In the genomic region with DNA sequence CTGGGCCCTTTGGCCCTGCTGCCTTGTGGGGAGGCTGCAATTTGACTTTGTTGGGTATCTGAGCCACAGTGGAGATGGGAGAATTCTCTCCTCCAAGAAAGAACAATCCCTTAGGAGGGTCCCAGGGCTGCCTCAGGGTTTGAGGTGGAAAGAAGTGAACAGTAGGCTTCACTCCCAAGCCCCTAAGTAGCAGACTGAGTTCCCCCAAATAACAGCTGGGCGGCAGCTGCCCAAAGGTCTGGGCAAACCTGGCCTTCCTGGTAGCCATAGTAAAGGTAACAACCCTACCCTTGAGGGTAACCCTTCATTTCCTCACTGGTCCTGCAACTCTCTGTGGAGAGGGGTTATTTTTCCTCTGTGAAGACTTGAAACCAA, we compare ENCODE assay signal across 1 cellular context.
A peak's percentile ranks its signal among the peaks of the same experiment; 100 is the strongest.
TF ChIP-seq lines count a peak whose summit lies in the region.

No MANE protein-coding gene starts in this region.

TF ChIP-seq in HepG2, 621 proteins besides CTCF, POLR2A, EP300 and RAD21:
- TF ChIP-seq, protein P1, sequence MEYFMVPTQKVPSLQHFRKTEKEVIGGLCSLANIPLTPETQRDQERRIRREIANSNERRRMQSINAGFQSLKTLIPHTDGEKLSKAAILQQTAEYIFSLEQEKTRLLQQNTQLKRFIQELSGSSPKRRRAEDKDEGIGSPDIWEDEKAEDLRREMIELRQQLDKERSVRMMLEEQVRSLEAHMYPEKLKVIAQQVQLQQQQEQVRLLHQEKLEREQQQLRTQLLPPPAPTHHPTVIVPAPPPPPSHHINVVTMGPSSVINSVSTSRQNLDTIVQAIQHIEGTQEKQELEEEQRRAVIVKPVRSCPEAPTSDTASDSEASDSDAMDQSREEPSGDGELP (IDR thresholded peaks at IDR 0.05; ENCODE audit: borderline replicate concordance, low read depth) = peak; percentile 39; the same call in 1 of the 2 replicates
- TF ChIP-seq ADNP (CRISPR knock-in tag; IDR thresholded peaks at IDR 0.05) (no peak), ZFX (CRISPR knock-in tag; IDR thresholded peaks at IDR 0.05; ENCODE audit: low read depth) (0 out of 2 replicates have a peak, but pooled peaks have one; percentile 3)
- TF ChIP-seq, protein P2, sequence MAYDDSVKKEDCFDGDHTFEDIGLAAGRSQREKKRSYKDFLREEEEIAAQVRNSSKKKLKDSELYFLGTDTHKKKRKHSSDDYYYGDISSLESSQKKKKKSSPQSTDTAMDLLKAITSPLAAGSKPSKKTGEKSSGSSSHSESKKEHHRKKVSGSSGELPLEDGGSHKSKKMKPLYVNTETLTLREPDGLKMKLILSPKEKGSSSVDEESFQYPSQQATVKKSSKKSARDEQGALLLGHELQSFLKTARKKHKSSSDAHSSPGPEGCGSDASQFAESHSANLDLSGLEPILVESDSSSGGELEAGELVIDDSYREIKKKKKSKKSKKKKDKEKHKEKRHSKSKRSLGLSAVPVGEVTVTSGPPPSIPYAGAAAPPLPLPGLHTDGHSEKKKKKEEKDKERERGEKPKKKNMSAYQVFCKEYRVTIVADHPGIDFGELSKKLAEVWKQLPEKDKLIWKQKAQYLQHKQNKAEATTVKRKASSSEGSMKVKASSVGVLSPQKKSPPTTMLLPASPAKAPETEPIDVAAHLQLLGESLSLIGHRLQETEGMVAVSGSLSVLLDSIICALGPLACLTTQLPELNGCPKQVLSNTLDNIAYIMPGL (CRISPR knock-in tag; IDR thresholded peaks at IDR 0.05; ENCODE audit: borderline replicate concordance in 1 of 2, low read depth in 1 of 2) = 0 out of 4 replicates have a peak, but pooled peaks of 1 of the 2 experiments have one; percentile 4
